In genomic region chr16:80824623-80825364, GRCh38 we compare ENCODE assay signal across 8 cellular contexts. TPM values are rescaled to one million over a fixed set of nuclear protein-coding genes. Genes with fewer than 3 reads are reported as not detected.
DNase-seq lines count a peak whose midpoint lies in the region; ATAC-seq, FAIRE-seq and TF ChIP-seq lines count a peak whose summit lies in the region.

No MANE protein-coding gene starts in this region.

- no peaks in the 10 kb centered on the region for H3K36me3 Mint-ChIP-seq in activated CD4-positive, alpha-beta T cell treated with anti-CD3 and anti-CD28 coated beads, Interleukin-2, amount 10 ng/mL, durations not matched to agents 24 days and 14 days (ENCODE audit: low read depth)

- H3K27me3 ChIP-seq in ovary: no peaks in the 10 kb centered on the region

- peak; percentile 97 for FAIRE-seq in A204.1 (lab: Jason Lieb, UNC)
- peak; percentile 24 for FAIRE-seq in frontal cortex (lab: Jason Lieb, UNC)

- H3K27ac ChIP-seq in ovary: no peak overlapping the region

- TF ChIP-seq POLR2A in ovary (IDR thresholded peaks at IDR 0.05): no peak

- H3K4me3 ChIP-seq in ovary: no peak overlapping the region

- TF ChIP-seq CTCF in ovary (IDR thresholded peaks at IDR 0.05): no peak

- no peaks in the 10 kb centered on the region for H3K9me3 ChIP-seq in ovary

- H3K4me3 Mint-ChIP-seq in activated CD4-positive, alpha-beta T cell treated with anti-CD3 and anti-CD28 coated beads, Interleukin-2, amount 10 ng/mL, durations not matched to agents 24 days and 14 days: no peak overlapping the region

- 28 to 32% (median 32%) methylated on average over 5 of the region's 5 CpGs for WGBS in ovary, 3 donors

- H3K27ac Mint-ChIP-seq in activated CD4-positive, alpha-beta T cell treated with anti-CD3 and anti-CD28 coated beads, Interleukin-2, amount 10 ng/mL, durations not matched to agents 24 days and 14 days: no peak overlapping the region

- TF ChIP-seq EP300 in ovary (IDR thresholded peaks at IDR 0.05): no peak

- no peaks in the 10 kb centered on the region for H3K9me3 Mint-ChIP-seq in activated CD4-positive, alpha-beta T cell treated with anti-CD3 and anti-CD28 coated beads, Interleukin-2, amount 10 ng/mL, durations not matched to agents 24 days and 14 days

- H3K27me3 Mint-ChIP-seq in activated CD4-positive, alpha-beta T cell treated with anti-CD3 and anti-CD28 coated beads, Interleukin-2, amount 10 ng/mL, durations not matched to agents 24 days and 14 days: peaks cover 24% of the 10 kb centered on the region

- DNase-seq in DMS53 treated with DMSO at 0.1 percent for 48 hours (lab: John Stamatoyannopoulos, UW; ENCODE audit: unreplicated experiment) (peak; percentile 34), NAMALWA (ENCODE audit: low spot score) (peak; percentile 67), frontal cortex (ENCODE audit: low spot score in 2 of 2) (no peak), ovary (no peak)
- peak; percentile 84 for DNase-seq in activated CD4-positive, alpha-beta T cell treated with anti-CD3 and anti-CD28 coated beads, Interleukin-2, amount 10 ng/mL, durations not matched to agents 24 days and 14 days
- peak; percentile 35 to 47 for DNase-seq in stimulated activated CD4-positive, alpha-beta T cell treated with anti-CD3 and anti-CD28 coated beads, Interleukin-2, amount 100 ng/mL, for 24 hours

- H3K4me1 ChIP-seq in ovary (ENCODE audit: insufficient read depth): no peaks in the 10 kb centered on the region

- intact Hi-C loops in activated CD4-positive, alpha-beta T cell treated with anti-CD3 and anti-CD28 coated beads, Interleukin-2, amount 10 ng/mL, durations not matched to agents 24 days and 14 days (cut with micrococcal nuclease): loop anchor here (1.0 to 2.0 kb wide), 3 partner anchors 16 to 297 kb away; no protein-coding TSS in a partner anchor
- intact Hi-C loops in ovary (cut with DNase I): no loop called here

- peaks cover 2% of the 10 kb centered on the region for H3K4me1 Mint-ChIP-seq in activated CD4-positive, alpha-beta T cell treated with anti-CD3 and anti-CD28 coated beads, Interleukin-2, amount 10 ng/mL, durations not matched to agents 24 days and 14 days

- no peaks in the 10 kb centered on the region for H3K36me3 ChIP-seq in ovary

- ATAC-seq in HG03571 (IDR thresholded peaks at IDR 0.05; ENCODE audit: unreplicated experiment): no peak

RNA-seq across cellular contexts. Expression of gene CDYL2, which starts 20.4 kb away (rescaled TPM):
- 63.3 and 66.9 TPM in 2 replicates for total RNA-seq in activated CD4-positive, alpha-beta T cell treated with anti-CD3 and anti-CD28 coated beads, Interleukin-2, amount 10 ng/mL, durations not matched to agents 24 days and 14 days
- total RNA-seq in frontal cortex (9.4 TPM), ovary (1 to 10 TPM in 6 of 7 donors, under 1 TPM in 1; 0.48 to 4.4 (median 2.4) TPM)
- polyA plus RNA-seq in ovary: 1 to 10 TPM in 1 of 2 donors, under 1 TPM in 1; 0.61 to 1.8 TPM

Comparison
In these comparisons a context has a peak if more than half of its experiments do, and no peak if none do; other contexts are left out.
1. DNase-seq: peak in DMS53 treated with DMSO at 0.1 percent for 48 hours (single experiment), NAMALWA (single experiment), activated CD4-positive, alpha-beta T cell treated with anti-CD3 and anti-CD28 coated beads, Interleukin-2, amount 10 ng/mL, durations not matched to agents 24 days and 14 days (single experiment) and stimulated activated CD4-positive, alpha-beta T cell treated with anti-CD3 and anti-CD28 coated beads, Interleukin-2, amount 100 ng/mL, for 24 hours (2 of 2); none in frontal cortex (0 of 2) and ovary (0 of 5).